Comparison of ENCODE assay signal across 9 cellular contexts in the genomic region with DNA sequence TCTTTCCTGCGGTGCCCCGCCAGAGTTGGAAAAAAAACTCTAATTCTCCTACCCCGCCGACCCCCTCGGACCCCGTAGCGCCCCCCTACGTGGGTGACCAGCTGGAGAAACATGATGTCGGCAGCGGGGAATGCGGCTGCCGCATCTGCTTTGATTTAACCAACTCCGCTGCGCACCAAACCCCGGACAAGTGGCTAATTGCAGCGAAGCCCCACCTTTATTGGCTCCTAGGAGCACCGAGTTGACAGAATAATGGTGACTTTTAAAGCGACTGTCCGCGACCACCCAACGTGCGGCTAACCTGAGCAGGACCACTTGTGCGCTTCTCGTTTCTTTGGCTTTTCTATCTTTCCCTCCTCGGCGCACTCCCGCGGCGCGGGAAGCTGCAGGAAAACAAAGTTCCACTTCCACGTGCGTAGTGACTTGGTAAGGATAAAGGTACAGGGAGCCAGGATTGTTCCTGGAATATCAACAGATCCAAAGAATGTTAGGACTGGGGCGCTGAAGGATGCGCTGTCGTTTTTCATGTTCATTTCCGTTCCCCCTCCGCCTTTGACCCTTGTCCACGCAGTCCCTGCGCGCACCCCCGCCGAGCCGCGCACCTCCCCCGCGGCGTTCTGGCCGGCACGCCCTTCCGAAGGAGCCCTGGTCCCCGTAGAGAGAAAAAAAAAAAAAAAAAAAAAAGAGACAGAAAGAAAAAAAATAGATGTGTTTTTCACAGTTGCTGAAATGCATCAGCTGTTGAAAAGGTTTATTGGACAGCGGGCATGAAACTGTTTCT. TPM values are rescaled to one million over a fixed set of nuclear protein-coding genes. Genes with fewer than 3 reads are reported as not detected.
A peak's percentile ranks its signal among the peaks of the same experiment; 100 is the strongest.
DNase-seq lines count a peak whose midpoint lies in the region; ATAC-seq, FAIRE-seq and TF ChIP-seq lines count a peak whose summit lies in the region.
"Had no signal": no experiment of that assay in that cellular context is flagged by ENCODE, and none has a peak within 500 bp of the region (broad histone marks: within the 10 kb centered on the region; RNA-seq: fewer than 3 reads in every experiment).

No MANE protein-coding gene starts in this region.

- no peak overlapping the region for H3K27ac Mint-ChIP-seq in activated T-helper 2 cell treated with anti-CD3 and anti-CD28 coated beads, Interferon-gamma antibody, Interleukin-2, Interleukin-4, amounts not matched to agents 10 μg/mL and 5 μg/mL and 100 μg/mL, durations not matched to agents 14 hours and 24 hours and 36 hours
- no peak overlapping the region for H3K27ac Mint-ChIP-seq in CD4-positive, alpha-beta T cell
- H3K27ac Mint-ChIP-seq: dendritic cell treated with granulocyte-macrophage colony-stimulating factor and Interleukin-4, amounts not matched to agents 40 ng/mL and 50 ng/mL, for 4 days had no signal

- H3K9me3 ChIP-seq in keratinocyte (ENCODE audit: control insufficient read depth, low read depth, low read length) (no peaks in the 10 kb centered on the region), stomach smooth muscle (ENCODE audit: control insufficient read depth in 2 of 2, low read length in 2 of 2) (peaks cover 0 to 3% of the 10 kb centered on the region in 2 donors)
- no peaks in the 10 kb centered on the region for H3K9me3 ChIP-seq in CD4-positive, alpha-beta T cell (ENCODE audit: control insufficient read depth, low read length)

- peak overlapping the region; percentile 38 for H3K4me3 Mint-ChIP-seq in activated T-helper 2 cell treated with anti-CD3 and anti-CD28 coated beads, Interferon-gamma antibody, Interleukin-2, Interleukin-4, amounts not matched to agents 10 μg/mL and 5 μg/mL and 100 μg/mL, durations not matched to agents 14 hours and 24 hours and 36 hours (ENCODE audit: low read depth)
- H3K4me3 Mint-ChIP-seq in CD4-positive, alpha-beta T cell = no peak overlapping the region
- H3K4me3 Mint-ChIP-seq: dendritic cell treated with granulocyte-macrophage colony-stimulating factor and Interleukin-4, amounts not matched to agents 40 ng/mL and 50 ng/mL, for 4 days had no signal

- H3K79me2 ChIP-seq in ACC112 (ENCODE audit: control insufficient read depth, insufficient read depth, low read length, unreplicated experiment) = no peaks in the 10 kb centered on the region
- no peaks in the 10 kb centered on the region for H3K79me2 ChIP-seq in keratinocyte (ENCODE audit: control insufficient read depth, insufficient read depth, low read length)

- H3K9me3 Mint-ChIP-seq in activated T-helper 2 cell treated with anti-CD3 and anti-CD28 coated beads, Interferon-gamma antibody, Interleukin-2, Interleukin-4, amounts not matched to agents 10 μg/mL and 5 μg/mL and 100 μg/mL, durations not matched to agents 14 hours and 24 hours and 36 hours = no peaks in the 10 kb centered on the region
- no peaks in the 10 kb centered on the region for H3K9me3 Mint-ChIP-seq in CD4-positive, alpha-beta T cell
- H3K9me3 Mint-ChIP-seq: dendritic cell treated with granulocyte-macrophage colony-stimulating factor and Interleukin-4, amounts not matched to agents 40 ng/mL and 50 ng/mL, for 4 days had no signal

- CTCF ChIA-PET in CD4-positive, alpha-beta T cell (lab: Charles Lee) = no interaction called here

- H3K9ac ChIP-seq in keratinocyte (ENCODE audit: control insufficient read depth, extremely low read depth, insufficient read depth, low read length) (no peak overlapping the region), stomach smooth muscle (ENCODE audit: low read length in 2 of 2) (no peak overlapping the region)

- H3K27ac ChIP-seq in ACC112 (ENCODE audit: low read depth, low read length) (no peak overlapping the region), keratinocyte (ENCODE audit: control insufficient read depth, insufficient read depth, low read length) (no peak overlapping the region), stomach smooth muscle (ENCODE audit: low read length) (no peak overlapping the region)
- no peak overlapping the region for H3K27ac ChIP-seq in CD4-positive, alpha-beta T cell (ENCODE audit: low read depth, low read length)

- H3K4me1 ChIP-seq in ACC112 (ENCODE audit: control insufficient read depth, insufficient read depth, low read length, unreplicated experiment) (peaks cover 5% of the 10 kb centered on the region), keratinocyte (ENCODE audit: control insufficient read depth, extremely low read depth, insufficient read depth, low read length) (peaks cover 14% of the 10 kb centered on the region), stomach smooth muscle (ENCODE audit: control insufficient read depth, insufficient read depth, low read length) (peaks cover 14% of the 10 kb centered on the region)

- no peak for FAIRE-seq in keratinocyte (lab: Jason Lieb, UNC)

- peak overlapping the region; percentile 92 for H3K4me2 ChIP-seq in keratinocyte (ENCODE audit: control insufficient read depth, extremely low read depth, insufficient read depth, low read depth, low read length)

- H4K20me1 ChIP-seq in keratinocyte (ENCODE audit: control insufficient read depth, extremely low read depth, insufficient read depth, low read length) = peaks cover 4% of the 10 kb centered on the region

- H3K36me3 Mint-ChIP-seq in activated T-helper 2 cell treated with anti-CD3 and anti-CD28 coated beads, Interferon-gamma antibody, Interleukin-2, Interleukin-4, amounts not matched to agents 10 μg/mL and 5 μg/mL and 100 μg/mL, durations not matched to agents 14 hours and 24 hours and 36 hours (ENCODE audit: low read depth) = no peaks in the 10 kb centered on the region
- no peaks in the 10 kb centered on the region for H3K36me3 Mint-ChIP-seq in CD4-positive, alpha-beta T cell (ENCODE audit: low read depth)

- H3K36me3 ChIP-seq in ACC112 (ENCODE audit: insufficient read depth, low read length) (no peaks in the 10 kb centered on the region), keratinocyte (ENCODE audit: control insufficient read depth in 2 of 2, extremely low read depth in 1 of 2, insufficient read depth in 2 of 2, low read length in 2 of 2) (no peaks in the 10 kb centered on the region), stomach smooth muscle (ENCODE audit: control insufficient read depth in 2 of 2, insufficient read depth in 2 of 2, low read length in 2 of 2) (no peaks in the 10 kb centered on the region)

- ATAC-seq in GM18511 (IDR thresholded peaks at IDR 0.05; ENCODE audit: unreplicated experiment) (peak; percentile 53), HG03175 (IDR thresholded peaks at IDR 0.05; ENCODE audit: unreplicated experiment) (peak; percentile 27)
- ATAC-seq in CD4-positive, alpha-beta T cell (ENCODE audit: poor library complexity) = no peak

- intact Hi-C loops in activated T-helper 2 cell treated with anti-CD3 and anti-CD28 coated beads, Interferon-gamma antibody, Interleukin-2, Interleukin-4, amounts not matched to agents 10 μg/mL and 5 μg/mL and 100 μg/mL, durations not matched to agents 14 hours and 24 hours and 36 hours (cut with micrococcal nuclease) = loop anchor here (10.0 kb wide), 2 partner anchors 185 to 345 kb away; partner anchors contain the start of gene CPED1
- intact Hi-C loops in CD4-positive, alpha-beta T cell (cut with DNase I, micrococcal nuclease) = no loop called here

- H3K4me1 Mint-ChIP-seq in activated T-helper 2 cell treated with anti-CD3 and anti-CD28 coated beads, Interferon-gamma antibody, Interleukin-2, Interleukin-4, amounts not matched to agents 10 μg/mL and 5 μg/mL and 100 μg/mL, durations not matched to agents 14 hours and 24 hours and 36 hours (ENCODE audit: low read depth) = peaks cover 11% of the 10 kb centered on the region
- H3K4me1 Mint-ChIP-seq in CD4-positive, alpha-beta T cell (ENCODE audit: low read depth) = peaks cover 13% of the 10 kb centered on the region

- peaks cover 27% of the 10 kb centered on the region for H3K27me3 ChIP-seq in ACC112 (ENCODE audit: insufficient read depth, low read length)
- H3K27me3 ChIP-seq in keratinocyte (ENCODE audit: control insufficient read depth, extremely low read depth, insufficient read depth, low read length) = peaks cover 32% of the 10 kb centered on the region
- peaks cover 32 to 46% of the 10 kb centered on the region in 2 donors for H3K27me3 ChIP-seq in stomach smooth muscle (ENCODE audit: control insufficient read depth in 1 of 2, insufficient read depth in 2 of 2, low read length in 2 of 2)
- H3K27me3 ChIP-seq in CD4-positive, alpha-beta T cell (ENCODE audit: control insufficient read depth, insufficient read depth, low read length) = peaks cover 57% of the 10 kb centered on the region

- no peak for DNase-seq in activated T-helper 2 cell treated with anti-CD3 and anti-CD28 coated beads, Interferon-gamma antibody, Interleukin-2, Interleukin-4, amounts not matched to agents 10 μg/mL and 5 μg/mL and 100 μg/mL, durations not matched to agents 14 hours and 24 hours and 36 hours (ENCODE audit: low spot score)
- DNase-seq in keratinocyte (ENCODE audit: low read depth, low spot score) (no peak), Ammon's horn (ENCODE audit: low spot score) (no peak)
- DNase-seq in CD4-positive, alpha-beta T cell = no peak

- no peak for TF ChIP-seq CTCF in keratinocyte (optimal IDR thresholded peaks at IDR 0.05 in 1 of 3, IDR thresholded peaks at IDR 0.05 in 1 of 3, conservative IDR thresholded peaks at IDR 0.05 in 1 of 3; ENCODE audit: extremely low read depth in 1 of 3, insufficient read depth in 2 of 3, low read length in 3 of 3)
- TF ChIP-seq CTCF in CD4-positive, alpha-beta T cell (IDR thresholded peaks at IDR 0.05) = no peak

- H2AFZ ChIP-seq in ACC112 (ENCODE audit: low read length, unreplicated experiment) = peak overlapping the region; percentile 91
- peak overlapping the region; percentile 65 for H2AFZ ChIP-seq in keratinocyte (ENCODE audit: control insufficient read depth, low read length)

- POLR2A ChIA-PET in CD4-positive, alpha-beta T cell (lab: Charles Lee) = no interaction called here

- H3K4me3 ChIP-seq in ACC112 (ENCODE audit: low read depth, low read length) (peak overlapping the region; percentile 83), keratinocyte (ENCODE audit: control insufficient read depth in 2 of 3, extremely low read depth in 1 of 3, insufficient read depth in 2 of 3, low read depth in 1 of 3, low read length in 3 of 3) (peak overlapping the region; percentile 31 to 78 (median 71)), stomach smooth muscle (ENCODE audit: low read length in 2 of 2) (peak overlapping the region; percentile 67 to 79)

- no peaks in the 10 kb centered on the region for H3K9me1 ChIP-seq in keratinocyte (ENCODE audit: control insufficient read depth, extremely low read depth, insufficient read depth, low read length)

- H3K27me3 Mint-ChIP-seq in activated T-helper 2 cell treated with anti-CD3 and anti-CD28 coated beads, Interferon-gamma antibody, Interleukin-2, Interleukin-4, amounts not matched to agents 10 μg/mL and 5 μg/mL and 100 μg/mL, durations not matched to agents 14 hours and 24 hours and 36 hours (ENCODE audit: low read depth) = peaks cover 67% of the 10 kb centered on the region
- peaks cover 79% of the 10 kb centered on the region for H3K27me3 Mint-ChIP-seq in CD4-positive, alpha-beta T cell

- dilution Hi-C loops in keratinocyte (cut with MboI; ENCODE audit: extremely low pct_ligation_motif_present, low sequenced_read_pairs) = no loop called here

RNA-seq across cellular contexts. Expression of gene WNT16, which starts 1.4 kb away (rescaled TPM):
- total RNA-seq in activated T-helper 2 cell treated with anti-CD3 and anti-CD28 coated beads, Interferon-gamma antibody, Interleukin-2, Interleukin-4, amounts not matched to agents 10 μg/mL and 5 μg/mL and 100 μg/mL, durations not matched to agents 14 hours and 24 hours and 36 hours = not detected in 2 replicates
- not detected in 3 replicates for polyA plus RNA-seq in keratinocyte
- polyA plus RNA-seq in keratinocyte (2011; ENCODE audit: low read depth) = not detected
- polyA plus RNA-seq in keratinocyte (2011; cell fraction: cytosol; rRNA removed) = not detected in 2 replicates
- not detected in 2 replicates for polyA plus RNA-seq in keratinocyte (2011; cell fraction: nucleus; rRNA removed)
- 0.13 TPM in 1 of 2 replicates, not detected in the other for polyA plus RNA-seq in keratinocyte (2012; ENCODE audit: low replicate concordance)
- polyA minus RNA-seq in keratinocyte = not detected in 3 replicates
- polyA minus RNA-seq in keratinocyte (2011; cell fraction: cytosol; rRNA and poly(A)+ RNA removed) = not detected
- not detected in 2 replicates for polyA minus RNA-seq in keratinocyte (2011; cell fraction: nucleus; rRNA and poly(A)+ RNA removed)
- total RNA-seq in CD4-positive, alpha-beta T cell = not detected
